In the genomic region with DNA sequence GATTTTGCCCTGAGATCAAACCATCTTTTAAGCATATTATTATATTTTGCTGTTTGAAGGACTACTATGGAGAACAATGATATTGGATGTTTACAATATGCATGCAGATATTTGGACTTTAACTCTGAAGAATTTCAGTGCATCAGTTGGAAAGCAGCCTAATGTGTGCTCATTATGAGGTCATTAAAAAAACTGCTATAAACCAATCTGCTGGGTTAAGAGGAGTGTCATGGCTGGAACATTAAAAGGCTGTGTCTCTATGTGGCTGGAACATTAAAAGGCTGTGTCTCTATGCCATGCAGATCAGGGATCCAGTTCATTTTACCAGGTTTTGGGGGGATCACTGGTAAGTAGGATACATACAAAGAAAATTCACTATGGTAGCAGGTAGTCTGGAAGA, we compare ENCODE assay signal across 1 cellular context.
TF ChIP-seq lines count a peak whose summit lies in the region.

No MANE protein-coding gene starts in this region.

TF ChIP-seq in HEK293, 187 proteins besides CTCF, POLR2A, EP300 and RAD21 (continued from another document):
- TF ChIP-seq, protein P1, sequence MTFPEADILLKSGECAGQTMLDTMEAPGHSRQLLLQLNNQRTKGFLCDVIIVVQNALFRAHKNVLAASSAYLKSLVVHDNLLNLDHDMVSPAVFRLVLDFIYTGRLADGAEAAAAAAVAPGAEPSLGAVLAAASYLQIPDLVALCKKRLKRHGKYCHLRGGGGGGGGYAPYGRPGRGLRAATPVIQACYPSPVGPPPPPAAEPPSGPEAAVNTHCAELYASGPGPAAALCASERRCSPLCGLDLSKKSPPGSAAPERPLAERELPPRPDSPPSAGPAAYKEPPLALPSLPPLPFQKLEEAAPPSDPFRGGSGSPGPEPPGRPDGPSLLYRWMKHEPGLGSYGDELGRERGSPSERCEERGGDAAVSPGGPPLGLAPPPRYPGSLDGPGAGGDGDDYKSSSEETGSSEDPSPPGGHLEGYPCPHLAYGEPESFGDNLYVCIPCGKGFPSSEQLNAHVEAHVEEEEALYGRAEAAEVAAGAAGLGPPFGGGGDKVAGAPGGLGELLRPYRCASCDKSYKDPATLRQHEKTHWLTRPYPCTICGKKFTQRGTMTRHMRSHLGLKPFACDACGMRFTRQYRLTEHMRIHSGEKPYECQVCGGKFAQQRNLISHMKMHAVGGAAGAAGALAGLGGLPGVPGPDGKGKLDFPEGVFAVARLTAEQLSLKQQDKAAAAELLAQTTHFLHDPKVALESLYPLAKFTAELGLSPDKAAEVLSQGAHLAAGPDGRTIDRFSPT (tag by site-specific recombination; IDR thresholded peaks at IDR 0.05), result no peak
- TF ChIP-seq ZNF600 (tag by site-specific recombination; IDR thresholded peaks at IDR 0.05), result peak; percentile 48; the same call in 1 of the 2 replicates
- no peak for TF ChIP-seq ZNF391 (tag by site-specific recombination; IDR thresholded peaks at IDR 0.05; ENCODE audit: borderline replicate concordance, low read depth)
- TF ChIP-seq, protein P2, sequence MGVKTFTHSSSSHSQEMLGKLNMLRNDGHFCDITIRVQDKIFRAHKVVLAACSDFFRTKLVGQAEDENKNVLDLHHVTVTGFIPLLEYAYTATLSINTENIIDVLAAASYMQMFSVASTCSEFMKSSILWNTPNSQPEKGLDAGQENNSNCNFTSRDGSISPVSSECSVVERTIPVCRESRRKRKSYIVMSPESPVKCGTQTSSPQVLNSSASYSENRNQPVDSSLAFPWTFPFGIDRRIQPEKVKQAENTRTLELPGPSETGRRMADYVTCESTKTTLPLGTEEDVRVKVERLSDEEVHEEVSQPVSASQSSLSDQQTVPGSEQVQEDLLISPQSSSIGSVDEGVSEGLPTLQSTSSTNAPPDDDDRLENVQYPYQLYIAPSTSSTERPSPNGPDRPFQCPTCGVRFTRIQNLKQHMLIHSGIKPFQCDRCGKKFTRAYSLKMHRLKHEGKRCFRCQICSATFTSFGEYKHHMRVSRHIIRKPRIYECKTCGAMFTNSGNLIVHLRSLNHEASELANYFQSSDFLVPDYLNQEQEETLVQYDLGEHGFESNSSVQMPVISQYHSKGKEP (tag by site-specific recombination; IDR thresholded peaks at IDR 0.05), result peak; percentile 16; the same call in 1 of the 2 replicates
- 0 out of 2 replicates have a peak, but pooled peaks have one; percentile 15 for TF ChIP-seq ZBTB21 (tag by site-specific recombination; IDR thresholded peaks at IDR 0.05)
- no peak for TF ChIP-seq INSM2 (tag by site-specific recombination; IDR thresholded peaks at IDR 0.05)
- TF ChIP-seq ZNF416 (tag by site-specific recombination; IDR thresholded peaks at IDR 0.05), result no peak
